11 cellular contexts compared by ENCODE assay signal in the genomic region with DNA sequence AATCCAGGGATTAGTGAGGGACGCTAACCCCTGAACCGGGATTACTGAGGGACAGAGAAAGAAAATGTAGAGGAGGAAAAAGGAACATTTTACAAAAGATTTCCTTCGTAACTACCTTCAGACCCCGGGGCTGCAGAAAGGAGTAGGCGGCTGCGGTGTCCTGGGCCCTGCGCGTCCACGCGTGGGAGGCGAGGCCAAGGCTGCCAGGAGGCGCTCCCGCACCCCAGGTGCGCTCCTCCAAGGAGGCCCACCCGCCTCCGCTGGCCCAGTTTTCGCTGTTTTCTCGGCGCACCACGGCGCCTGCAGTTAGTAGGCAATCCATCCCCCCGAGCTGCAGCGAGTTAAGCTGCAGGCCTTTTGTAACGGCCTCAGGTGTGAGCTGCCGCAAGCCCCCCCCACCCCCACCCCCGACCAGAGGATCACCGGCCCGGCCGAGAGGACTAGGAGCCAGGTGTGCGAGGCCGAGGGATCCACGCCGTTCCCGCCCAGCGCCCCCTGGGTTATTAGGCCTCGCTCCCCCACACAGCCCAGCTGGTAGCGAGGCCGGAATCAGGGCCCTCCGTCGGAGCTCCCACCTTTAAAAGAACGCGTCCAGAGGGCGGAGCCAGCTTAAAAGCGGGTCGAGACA.
DNase-seq lines count a peak whose midpoint lies in the region; ATAC-seq and TF ChIP-seq lines count a peak whose summit lies in the region.
"Had no signal": no experiment of that assay in that cellular context is flagged by ENCODE, and none has a peak within 500 bp of the region (broad histone marks: within the 10 kb centered on the region; RNA-seq: fewer than 3 reads in every experiment).

No MANE protein-coding gene starts in this region.

- H3K4me1 ChIP-seq in KMS-11 (ENCODE audit: low read depth, poor library complexity, severe bottlenecking) (peaks cover 63% of the 10 kb centered on the region), iPS DF 6.9 (ENCODE audit: control insufficient read depth, insufficient read depth, low read length) (no peaks in the 10 kb centered on the region)
- H3K4me1 ChIP-seq: tibial artery had no signal

- DNase-seq in activated CD8-positive, alpha-beta T cell treated with anti-CD3 and anti-CD28 coated beads for 36 hours: peak; percentile 37
- no peak for DNase-seq in iPS DF 6.9 (ENCODE audit: low read depth, low spot score)
- peak; percentile 5 to 20 for DNase-seq in stimulated activated CD4-positive, alpha-beta T cell treated with anti-CD3 and anti-CD28 coated beads, Interleukin-4, amount 100 ng/mL, for 4 hours
- DNase-seq in RKO (ENCODE audit: low spot score): no peak
- DNase-seq in cerebellar cortex (ENCODE audit: low spot score): no peak
- no peak for DNase-seq in OCI-M2 (lab: John Stamatoyannopoulos, UW; ENCODE audit: unreplicated experiment)
- DNase-seq: NCI-H524, tibial artery had no signal

- peak overlapping the region; percentile 70 for H3K4me2 ChIP-seq in KMS-11

- H3K9ac ChIP-seq in KMS-11: peak overlapping the region; percentile 10; the same call in 1 of the 2 replicates

- H3K9me3 Mint-ChIP-seq in activated CD8-positive, alpha-beta T cell treated with anti-CD3 and anti-CD28 coated beads for 36 hours: no peaks in the 10 kb centered on the region

- H3K9me3 ChIP-seq in iPS DF 6.9 (ENCODE audit: control insufficient read depth, insufficient read depth, low read length): no peaks in the 10 kb centered on the region
- H3K9me3 ChIP-seq: tibial artery had no signal

- no peak for TF ChIP-seq CTCF in KMS-11 (conservative IDR thresholded peaks at IDR 0.05; ENCODE audit: low read depth, low read length)
- no peak for TF ChIP-seq CTCF in activated CD8-positive, alpha-beta T cell treated with anti-CD3 and anti-CD28 coated beads for 36 hours (IDR thresholded peaks at IDR 0.05)

- H3K4me1 Mint-ChIP-seq in activated CD8-positive, alpha-beta T cell treated with anti-CD3 and anti-CD28 coated beads for 36 hours (ENCODE audit: low read depth): peaks cover 42% of the 10 kb centered on the region

- no peaks in the 10 kb centered on the region for H3K36me3 Mint-ChIP-seq in activated CD8-positive, alpha-beta T cell treated with anti-CD3 and anti-CD28 coated beads for 36 hours (ENCODE audit: low read depth)

- H3K27me3 Mint-ChIP-seq in activated CD8-positive, alpha-beta T cell treated with anti-CD3 and anti-CD28 coated beads for 36 hours: peaks cover 27% of the 10 kb centered on the region

- H3K27ac ChIP-seq in KMS-11: peak overlapping the region; percentile 82
- no peak overlapping the region for H3K27ac ChIP-seq in iPS DF 6.9 (ENCODE audit: low read length)
- H3K27ac ChIP-seq: tibial artery had no signal

- H3K27me3 ChIP-seq in KMS-11 (ENCODE audit: insufficient read depth, low read depth): no peaks in the 10 kb centered on the region
- no peaks in the 10 kb centered on the region for H3K27me3 ChIP-seq in iPS DF 6.9 (ENCODE audit: control insufficient read depth, insufficient read depth, low read length)

- peak overlapping the region; percentile 50 for H3K4me3 Mint-ChIP-seq in activated CD8-positive, alpha-beta T cell treated with anti-CD3 and anti-CD28 coated beads for 36 hours

- H3K79me2 ChIP-seq in KMS-11 (ENCODE audit: insufficient read depth, low read depth): no peaks in the 10 kb centered on the region

- 0 out of 2 replicates have a peak overlapping the region, but pooled peaks have one; percentile 32 for H2AFZ ChIP-seq in KMS-11 (ENCODE audit: low read depth)

- POLR2A ChIA-PET in activated CD8-positive, alpha-beta T cell treated with anti-CD3 and anti-CD28 coated beads for 36 hours (lab: Charles Lee): interaction anchor here (0.6 to 1.1 kb wide), 3 partner anchors 27 to 413 kb away, joined by 3 read pairs; no protein-coding TSS in a partner anchor

- H3K36me3 ChIP-seq in KMS-11 (ENCODE audit: insufficient read depth) (no peaks in the 10 kb centered on the region), iPS DF 6.9 (ENCODE audit: control insufficient read depth, insufficient read depth, low read length) (no peaks in the 10 kb centered on the region)
- H3K36me3 ChIP-seq: tibial artery had no signal

- no CpG with 5 or more reads among the region's 45 CpGs for WGBS in iPS DF 6.9 (ENCODE audit: insufficient coverage, insufficient read length)

- H3K4me3 ChIP-seq in KMS-11 (IDR thresholded peaks at IDR 0.05; ENCODE audit: insufficient read depth, low read depth, low read length) (no peak overlapping the region), iPS DF 6.9 (ENCODE audit: low read length) (peak overlapping the region; percentile 20; the same call in 1 of the 2 replicates)
- H3K4me3 ChIP-seq: lung, tibial artery had no signal

- no peaks in the 10 kb centered on the region for H4K20me1 ChIP-seq in KMS-11 (ENCODE audit: insufficient read depth)

- peak overlapping the region; percentile 53 for H3K27ac Mint-ChIP-seq in activated CD8-positive, alpha-beta T cell treated with anti-CD3 and anti-CD28 coated beads for 36 hours

- no peak for ATAC-seq in activated CD8-positive, alpha-beta T cell treated with anti-CD3 and anti-CD28 coated beads for 36 hours
- no peak for ATAC-seq in GM18868 (IDR thresholded peaks at IDR 0.05; ENCODE audit: unreplicated experiment)

- CTCF ChIA-PET in activated CD8-positive, alpha-beta T cell treated with anti-CD3 and anti-CD28 coated beads for 36 hours (lab: Charles Lee): no interaction called here

- intact Hi-C loops in activated CD8-positive, alpha-beta T cell treated with anti-CD3 and anti-CD28 coated beads for 36 hours (cut with micrococcal nuclease): no loop called here

Comparison
In these comparisons a context has a peak if more than half of its experiments do, and no peak if none do; other contexts are left out.
1. DNase-seq: peak in activated CD8-positive, alpha-beta T cell treated with anti-CD3 and anti-CD28 coated beads for 36 hours (single experiment) and stimulated activated CD4-positive, alpha-beta T cell treated with anti-CD3 and anti-CD28 coated beads, Interleukin-4, amount 100 ng/mL, for 4 hours (2 of 2); none in iPS DF 6.9 (single experiment), RKO (single experiment), cerebellar cortex (single experiment) and OCI-M2 (single experiment).